30 cellular contexts compared by ENCODE assay signal in genomic region chr18:79879566-79879965, GRCh38.
"Had no signal": no experiment of that assay in that cellular context is flagged by ENCODE, and none has a peak within 500 bp of the region (broad histone marks: within the 10 kb centered on the region; RNA-seq: fewer than 3 reads in every experiment).

No MANE protein-coding gene starts in this region.

- H3K4me3 ChIP-seq: ascending aorta, breast epithelium, cardiac muscle cell, esophagus muscularis mucosa, gastrocnemius medialis had no signal

- ATAC-seq: activated CD4-positive, CD25-positive, alpha-beta regulatory T cell treated with anti-CD3 and anti-CD28 coated beads, Interleukin-2, amount 50 U/mL, for 24 hours; activated CD8-positive, alpha-beta memory T cell treated with anti-CD3 and anti-CD28 coated beads, Interleukin-2, amount 10 ng/mL, durations not matched to agents 7 days and 5 days; activated CD8-positive, alpha-beta T cell treated with anti-CD3 and anti-CD28 coated beads for 36 hours; activated naive CD4-positive, alpha-beta T cell treated with anti-CD3 and anti-CD28 coated beads, Interleukin-2, amount 50 U/mL, for 72 hours; activated T-cell treated with anti-CD3 and anti-CD28 coated beads, Interleukin-2, amount 50 U/mL, for 72 hours; effector memory CD8-positive, alpha-beta T cell; foreskin keratinocyte; gastrocnemius medialis; T-helper 17 cell had no signal

- H3K27me3 ChIP-seq: ascending aorta, cardiac muscle cell, foreskin keratinocyte had no signal

- H3K36me3 ChIP-seq: ascending aorta, breast epithelium, cardiac muscle cell, esophagus muscularis mucosa, gastrocnemius medialis, WERI-Rb-1 had no signal

- H3K4me1 ChIP-seq: ascending aorta, breast epithelium, esophagus muscularis mucosa, foreskin keratinocyte had no signal

- H3K27ac ChIP-seq: ascending aorta, breast epithelium, cardiac muscle cell, esophagus muscularis mucosa, foreskin keratinocyte, gastrocnemius medialis, WERI-Rb-1 had no signal

- DNase-seq: activated B cell treated with CpG ODN at 0.5 μM for 24 hours; activated CD4-positive, alpha-beta T cell treated with anti-CD3 and anti-CD28 coated beads for 48 hours; activated CD4-positive, alpha-beta T cell treated with anti-CD3 and anti-CD28 coated beads, Interleukin-2, amount 50 U/mL, for 1 hour; activated CD4-positive, alpha-beta T cell treated with anti-CD3 and anti-CD28 coated beads, Interleukin-2, amount 50 U/mL, for 48 hours; activated CD8-positive, alpha-beta memory T cell treated with anti-CD3 and anti-CD28 coated beads, Interleukin-2, amount 10 ng/mL, durations not matched to agents 7 days and 5 days; activated CD8-positive, alpha-beta memory T cell treated with anti-CD3 and anti-CD28 coated beads, Interleukin-2, amount 50 U/mL, for 4 hours; activated CD8-positive, alpha-beta T cell treated with anti-CD3 and anti-CD28 coated beads for 36 hours; activated gamma-delta T cell; activated naive CD4-positive, alpha-beta T cell; activated naive CD4-positive, alpha-beta T cell treated with anti-CD3 and anti-CD28 coated beads, Interleukin-2, amount 10 ng/mL, durations not matched to agents 7 days and 5 days; activated naive CD8-positive, alpha-beta T cell treated with anti-CD3 and anti-CD28 coated beads, Interleukin-2, amount 10 ng/mL, durations not matched to agents 7 days and 5 days; activated T-cell treated with anti-CD3 and anti-CD28 coated beads for 4 hours; activated T-cell treated with anti-CD3 and anti-CD28 coated beads, Interleukin-2, amount 50 U/mL, for 72 hours; cortex of kidney; dermis blood vessel endothelial cell; effector CD4-positive, alpha-beta T cell; effector memory CD8-positive, alpha-beta T cell; erythroblast; foreskin keratinocyte; gastrocnemius medialis; T-helper 1 cell; T-helper 17 cell; T1000; WERI-Rb-1 had no signal

- H3K9me3 ChIP-seq: ascending aorta, breast epithelium, esophagus muscularis mucosa, gastrocnemius medialis had no signal
